In genomic region chr5:154972476-154973080, GRCh38 we compare ENCODE assay signal across 8 cellular contexts. TPM values are rescaled to one million over a fixed set of nuclear protein-coding genes. Genes with fewer than 3 reads are reported as not detected.
DNase-seq lines count a peak whose midpoint lies in the region; ATAC-seq, FAIRE-seq and TF ChIP-seq lines count a peak whose summit lies in the region.

No MANE protein-coding gene starts in this region.

- no peak for ATAC-seq in GM21825 (IDR thresholded peaks at IDR 0.05; ENCODE audit: unreplicated experiment)
- no peak for ATAC-seq in aorta (ENCODE audit: low FRiP score)

- 52 to 62% methylated on average over 2 of the region's 2 CpGs for WGBS in aorta, 2 donors

- no peaks in the 10 kb centered on the region for H3K27me3 ChIP-seq in aorta (ENCODE audit: control insufficient read depth in 1 of 2, insufficient read depth in 2 of 2, low read length in 1 of 2)

- intact Hi-C loops in aorta (cut with DNase I) = no loop called here

- no peak for TF ChIP-seq EP300 in Ishikawa (IDR thresholded peaks at IDR 0.05; ENCODE audit: borderline replicate concordance)

- TF ChIP-seq RAD21 in Ishikawa (IDR thresholded peaks at IDR 0.05; ENCODE audit: low read depth) = peak; percentile 57

- no peak overlapping the region for H3K4me3 ChIP-seq in aorta (ENCODE audit: low read length in 2 of 2)

- no peaks in the 10 kb centered on the region for H3K4me1 ChIP-seq in aorta (ENCODE audit: control insufficient read depth in 1 of 2, insufficient read depth in 2 of 2, low read length in 2 of 2)

- H3K9me3 ChIP-seq in aorta (ENCODE audit: control insufficient read depth, low read length) = no peaks in the 10 kb centered on the region

- no peak overlapping the region for H3K27ac ChIP-seq in aorta (ENCODE audit: low read depth in 1 of 2, low read length in 2 of 2)

- FAIRE-seq in frontal cortex (lab: Jason Lieb, UNC) = no peak

- peak; percentile 70 for DNase-seq in DMS53 (lab: John Stamatoyannopoulos, UW)
- peak; percentile 13 for DNase-seq in SKM-1 treated with dmso at 0.1 percent for 144 hours (lab: John Stamatoyannopoulos, UW; ENCODE audit: unreplicated experiment)
- peak; percentile 10 to 19 for DNase-seq in frontal cortex (ENCODE audit: low spot score in 2 of 2)
- peak; percentile 30 for DNase-seq in pulmonary artery endothelial cell (ENCODE audit: low read depth, low spot score)
- DNase-seq in aorta = no peak
- DNase-seq in activated CD8-positive, alpha-beta memory T cell treated with anti-CD3 and anti-CD28 coated beads, Interleukin-2, amount 50 U/mL, for 48 hours = no peak

- H3K36me3 ChIP-seq in aorta (ENCODE audit: control insufficient read depth in 1 of 2, insufficient read depth in 2 of 2, low read length in 1 of 2) = no peaks in the 10 kb centered on the region

TF ChIP-seq in Ishikawa, 13 proteins besides CTCF, POLR2A, EP300 and RAD21:
- TF ChIP-seq TEAD4 (IDR thresholded peaks at IDR 0.05) (no peak), ZBTB7A (IDR thresholded peaks at IDR 0.05; ENCODE audit: low read depth) (no peak), TAF1 (IDR thresholded peaks at IDR 0.05; ENCODE audit: low read depth) (no peak), CREB1 (IDR thresholded peaks at IDR 0.05; ENCODE audit: low read depth) (no peak), EGR1 (IDR thresholded peaks at IDR 0.05) (no peak), REST (IDR thresholded peaks at IDR 0.05; ENCODE audit: low read depth) (no peak)
- TF ChIP-seq, protein P1, sequence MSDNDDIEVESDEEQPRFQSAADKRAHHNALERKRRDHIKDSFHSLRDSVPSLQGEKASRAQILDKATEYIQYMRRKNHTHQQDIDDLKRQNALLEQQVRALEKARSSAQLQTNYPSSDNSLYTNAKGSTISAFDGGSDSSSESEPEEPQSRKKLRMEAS (IDR thresholded peaks at IDR 0.05) = no peak

RNA-seq across cellular contexts. Expression of gene MRPL22, which starts 31.7 kb away (rescaled TPM):
- 28.1 TPM for total RNA-seq in frontal cortex
- 54.3 and 62.6 TPM in 2 replicates for total RNA-seq in pulmonary artery endothelial cell
- total RNA-seq in aorta = 10 to 100 TPM; 27.8 to 34.8 TPM
- polyA plus RNA-seq in aorta = 10 to 100 TPM; 27.9 to 34.9 TPM

RNA-seq across cellular contexts. Expression of gene GEMIN5, which starts 34.6 kb away (rescaled TPM):
- total RNA-seq in frontal cortex = 18.8 TPM
- total RNA-seq in pulmonary artery endothelial cell = 21.5 and 38.3 TPM in 2 replicates
- total RNA-seq in aorta = 10 to 100 TPM; 12.0 to 12.8 TPM
- polyA plus RNA-seq in aorta = 1 to 10 TPM; 2.0 to 3.0 TPM

RNA-seq across cellular contexts. Expression of gene KIF4B, which starts 41.0 kb away (rescaled TPM):
- total RNA-seq in frontal cortex = 0.41 TPM
- 0.13 and 0.21 TPM in 2 replicates for total RNA-seq in pulmonary artery endothelial cell
- under 1 TPM; 0.06 to 0.09 TPM for total RNA-seq in aorta
- not detected for polyA plus RNA-seq in aorta

Comparison
In these comparisons a context has a peak if more than half of its experiments do, and no peak if none do; other contexts are left out.
1. DNase-seq: peak in DMS53 (single experiment), SKM-1 treated with dmso at 0.1 percent for 144 hours (single experiment), frontal cortex (2 of 2) and pulmonary artery endothelial cell (single experiment); none in aorta (0 of 2) and activated CD8-positive, alpha-beta memory T cell treated with anti-CD3 and anti-CD28 coated beads, Interleukin-2, amount 50 U/mL, for 48 hours (single experiment).